ENCODE assay signal across 1 cellular context in genomic region chr3:195899701-195900425, GRCh38.
TF ChIP-seq lines count a peak whose summit lies in the region.

No MANE protein-coding gene starts in this region.

TF ChIP-seq in WTC11, 78 proteins besides CTCF, POLR2A, EP300 and RAD21 (continued from another document):
- no peak for TF ChIP-seq ZNF281 (CRISPR knock-in tag; IDR thresholded peaks at IDR 0.05)
- TF ChIP-seq SOX15 (CRISPR knock-in tag; IDR thresholded peaks at IDR 0.05) = no peak
- TF ChIP-seq ATF6 (CRISPR knock-in tag; IDR thresholded peaks at IDR 0.05) = no peak
- no peak for TF ChIP-seq ZNF671 (CRISPR knock-in tag; IDR thresholded peaks at IDR 0.05)
- TF ChIP-seq ZBTB43 (CRISPR knock-in tag; IDR thresholded peaks at IDR 0.05) = no peak
- no peak for TF ChIP-seq ETV6 (CRISPR knock-in tag; IDR thresholded peaks at IDR 0.05)
TF ChIP-seq in WTC11: peak in this region for 0.
